In the genomic region with DNA sequence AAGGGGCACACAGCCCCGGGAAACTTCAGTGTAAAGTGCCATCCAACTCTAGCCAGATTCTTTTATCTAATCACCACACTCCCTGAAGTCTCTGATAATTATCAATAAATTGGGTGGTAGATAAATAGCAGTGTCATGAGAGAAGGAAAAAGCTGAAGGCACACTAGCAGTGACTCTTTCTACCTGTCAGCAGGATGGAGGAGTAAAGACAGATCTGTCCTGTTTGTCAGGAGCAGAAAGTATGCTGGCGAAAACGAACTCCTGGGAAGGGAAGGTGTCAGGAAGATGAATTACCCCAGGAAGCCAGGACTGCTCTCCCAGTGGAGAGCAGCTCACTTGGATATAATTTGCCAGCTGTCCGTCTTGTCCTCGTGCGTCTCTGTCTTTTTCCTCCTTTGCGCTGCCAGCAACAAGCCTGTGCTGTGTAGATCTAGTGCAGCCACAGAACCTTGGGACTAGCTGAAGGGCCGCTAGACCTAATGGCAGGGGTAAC, we compare ENCODE assay signal across 14 cellular contexts.
"Had no signal": no experiment of that assay in that cellular context is flagged by ENCODE, and none has a peak within 500 bp of the region (broad histone marks: within the 10 kb centered on the region; RNA-seq: fewer than 3 reads in every experiment).

No MANE protein-coding gene starts in this region.

- H3K27ac ChIP-seq: esophagus squamous epithelium, lower lobe of right lung, parathyroid adenoma had no signal

- H3K4me3 Mint-ChIP-seq: activated naive CD8-positive, alpha-beta T cell treated with anti-CD3 and anti-CD28 coated beads, Interleukin-2, amount 10 ng/mL, durations not matched to agents 7 days and 5 days; activated T-helper 1 cell treated with anti-CD3 and anti-CD28 coated beads, Interleukin-12 subunit alpha, Interleukin-12 subunit beta, Interleukin-2, Interleukin-4 antibody, amounts not matched to agents 30 ng/mL and 10 ng/mL and 1 ng/mL, durations not matched to agents 14 hours and 24 hours and 36 hours; stimulated activated memory B cell treated with anti-CD40 and anti-IgM and Interleukin-4, amounts not matched to agents 10 μg/mL and 1 μg/mL and 100 μg/mL, for 72 hours had no signal

- H3K27me3 Mint-ChIP-seq: activated naive CD8-positive, alpha-beta T cell treated with anti-CD3 and anti-CD28 coated beads, Interleukin-2, amount 10 ng/mL, durations not matched to agents 7 days and 5 days; stimulated activated memory B cell treated with anti-CD40 and anti-IgM and Interleukin-4, amounts not matched to agents 10 μg/mL and 1 μg/mL and 100 μg/mL, for 72 hours had no signal

- H3K27me3 ChIP-seq: esophagus squamous epithelium had no signal

- H3K4me1 Mint-ChIP-seq: activated naive CD8-positive, alpha-beta T cell treated with anti-CD3 and anti-CD28 coated beads, Interleukin-2, amount 10 ng/mL, durations not matched to agents 7 days and 5 days; stimulated activated memory B cell treated with anti-CD40 and anti-IgM and Interleukin-4, amounts not matched to agents 10 μg/mL and 1 μg/mL and 100 μg/mL, for 72 hours had no signal

- H3K4me1 ChIP-seq: esophagus squamous epithelium, lower lobe of right lung, parathyroid adenoma had no signal

- H3K27ac Mint-ChIP-seq: activated naive CD8-positive, alpha-beta T cell treated with anti-CD3 and anti-CD28 coated beads, Interleukin-2, amount 10 ng/mL, durations not matched to agents 7 days and 5 days; activated T-helper 1 cell treated with anti-CD3 and anti-CD28 coated beads, Interleukin-12 subunit alpha, Interleukin-12 subunit beta, Interleukin-2, Interleukin-4 antibody, amounts not matched to agents 30 ng/mL and 10 ng/mL and 1 ng/mL, durations not matched to agents 14 hours and 24 hours and 36 hours; stimulated activated memory B cell treated with anti-CD40 and anti-IgM and Interleukin-4, amounts not matched to agents 10 μg/mL and 1 μg/mL and 100 μg/mL, for 72 hours had no signal

- DNase-seq: activated CD4-positive, alpha-beta T cell treated with anti-CD3 and anti-CD28 coated beads, Interleukin-2, amount 50 U/mL, for 1 hour; activated CD8-positive, alpha-beta memory T cell treated with anti-CD3 and anti-CD28 coated beads for 24 hours; activated naive CD8-positive, alpha-beta T cell treated with anti-CD3 and anti-CD28 coated beads, Interleukin-2, amount 10 ng/mL, durations not matched to agents 7 days and 5 days; aorta; cerebellar nuclear complex; effector CD8-positive, alpha-beta T cell; esophagus squamous epithelium; hippocampal formation; lower lobe of right lung; midbrain; retina had no signal

- H3K36me3 Mint-ChIP-seq: activated naive CD8-positive, alpha-beta T cell treated with anti-CD3 and anti-CD28 coated beads, Interleukin-2, amount 10 ng/mL, durations not matched to agents 7 days and 5 days; stimulated activated memory B cell treated with anti-CD40 and anti-IgM and Interleukin-4, amounts not matched to agents 10 μg/mL and 1 μg/mL and 100 μg/mL, for 72 hours had no signal

- H3K36me3 ChIP-seq: esophagus squamous epithelium, lower lobe of right lung had no signal

- ATAC-seq: lower lobe of right lung; stimulated activated memory B cell treated with anti-CD40 and anti-IgM and Interleukin-4, amounts not matched to agents 10 μg/mL and 1 μg/mL and 100 μg/mL, for 72 hours had no signal

- H3K9me3 ChIP-seq: esophagus squamous epithelium, lower lobe of right lung had no signal

- H3K9me3 Mint-ChIP-seq: activated naive CD8-positive, alpha-beta T cell treated with anti-CD3 and anti-CD28 coated beads, Interleukin-2, amount 10 ng/mL, durations not matched to agents 7 days and 5 days; activated T-helper 1 cell treated with anti-CD3 and anti-CD28 coated beads, Interleukin-12 subunit alpha, Interleukin-12 subunit beta, Interleukin-2, Interleukin-4 antibody, amounts not matched to agents 30 ng/mL and 10 ng/mL and 1 ng/mL, durations not matched to agents 14 hours and 24 hours and 36 hours had no signal

- H3K4me3 ChIP-seq: esophagus squamous epithelium, lower lobe of right lung had no signal
